ENCODE assay signal across 11 cellular contexts in the genomic region with DNA sequence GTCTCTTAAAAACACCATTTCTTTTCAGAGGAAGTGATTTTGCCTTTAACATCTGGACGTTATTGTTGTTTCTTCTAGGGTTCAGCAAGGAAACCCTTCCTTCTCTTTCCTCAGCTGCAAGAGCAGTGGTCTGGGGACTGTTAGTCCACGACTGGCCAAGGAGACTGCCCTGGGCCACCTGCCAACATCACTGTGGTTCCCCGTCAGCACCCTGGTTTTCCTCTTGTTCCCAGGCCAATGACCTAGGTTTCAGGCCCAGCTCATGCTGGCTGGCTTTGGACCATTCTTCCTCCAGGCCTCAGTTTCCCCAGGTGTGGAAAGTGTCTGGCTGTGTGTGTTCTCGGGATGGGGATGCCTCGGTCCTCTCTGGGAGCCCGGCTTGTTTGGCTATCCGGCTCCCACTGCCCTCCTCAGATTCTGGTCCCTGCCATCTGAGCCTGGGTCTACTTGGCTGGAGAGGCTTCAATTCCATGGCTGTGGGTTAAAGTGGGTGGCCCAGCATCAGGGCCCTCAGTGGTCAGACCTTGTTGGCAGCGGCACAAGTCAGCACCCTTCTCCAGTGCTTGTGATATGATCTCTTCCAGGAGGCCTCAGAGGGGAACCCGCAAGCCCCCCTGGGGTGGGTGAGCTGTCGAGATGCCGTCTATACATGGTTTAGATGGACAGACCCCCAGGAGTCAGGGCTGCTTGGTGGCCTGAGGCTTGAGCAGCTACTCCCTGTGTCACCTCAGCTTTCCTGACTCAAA.
"Had no signal": no experiment of that assay in that cellular context is flagged by ENCODE, and none has a peak within 500 bp of the region (broad histone marks: within the 10 kb centered on the region; RNA-seq: fewer than 3 reads in every experiment).

No MANE protein-coding gene starts in this region.

- H3K27ac ChIP-seq: heart left ventricle, prostate gland had no signal

- H3K9me3 ChIP-seq: prostate gland had no signal

- H3K36me3 ChIP-seq: heart left ventricle, prostate gland had no signal

- DNase-seq: activated naive CD4-positive, alpha-beta T cell treated with anti-CD3 and anti-CD28 coated beads for 36 hours; naive thymus-derived CD4-positive, alpha-beta T cell; stimulated activated CD4-positive, alpha-beta T cell treated with anti-CD3 and anti-CD28 coated beads, Interleukin-4, amount 100 ng/mL, for 1 hour; stimulated activated CD8-positive, alpha-beta memory T cell treated with anti-CD3 and anti-CD28 coated beads, Interleukin-4, amount 100 ng/mL, for 48 hours; stimulated activated naive CD8-positive, alpha-beta T cell treated with anti-CD3 and anti-CD28 coated beads, Interleukin-15, Interleukin-2, amounts not matched to agents 100 U/mL and 50 U/mL, for 24 hours; T-helper 2 cell had no signal

- H3K4me1 ChIP-seq: prostate gland had no signal

- H3K4me3 Mint-ChIP-seq: activated naive CD4-positive, alpha-beta T cell treated with anti-CD3 and anti-CD28 coated beads for 36 hours; brain; mesothelial cell of epicardium; naive thymus-derived CD4-positive, alpha-beta T cell had no signal

- H3K4me1 Mint-ChIP-seq: naive thymus-derived CD4-positive, alpha-beta T cell had no signal

- H3K27ac Mint-ChIP-seq: activated naive CD4-positive, alpha-beta T cell treated with anti-CD3 and anti-CD28 coated beads for 36 hours; mesothelial cell of epicardium; naive thymus-derived CD4-positive, alpha-beta T cell had no signal

- H3K4me3 ChIP-seq: heart left ventricle, prostate gland had no signal

- H3K9me3 Mint-ChIP-seq: activated naive CD4-positive, alpha-beta T cell treated with anti-CD3 and anti-CD28 coated beads for 36 hours; naive thymus-derived CD4-positive, alpha-beta T cell had no signal

- H3K36me3 Mint-ChIP-seq: brain; mesothelial cell of epicardium; naive thymus-derived CD4-positive, alpha-beta T cell had no signal

- ATAC-seq: activated CD4-positive, CD25-positive, alpha-beta regulatory T cell treated with anti-CD3 and anti-CD28 coated beads, Interleukin-2, amount 50 U/mL, for 24 hours; naive thymus-derived CD4-positive, alpha-beta T cell; stimulated activated naive CD8-positive, alpha-beta T cell treated with anti-CD3 and anti-CD28 coated beads, Interleukin-15, Interleukin-2, amounts not matched to agents 100 U/mL and 50 U/mL, for 24 hours had no signal

- H3K27me3 ChIP-seq: heart left ventricle had no signal
